In genomic region chr2:200039847-200040246, GRCh38 we compare ENCODE assay signal across 19 cellular contexts.
DNase-seq lines count a peak whose midpoint lies in the region; ATAC-seq, FAIRE-seq and TF ChIP-seq lines count a peak whose summit lies in the region.
"Had no signal": no experiment of that assay in that cellular context is flagged by ENCODE, and none has a peak within 500 bp of the region (broad histone marks: within the 10 kb centered on the region; RNA-seq: fewer than 3 reads in every experiment).

No MANE protein-coding gene starts in this region.

- H4K20me1 ChIP-seq in H1 (replicated peaks in 1 of 2; ENCODE audit: control insufficient read depth in 1 of 2, insufficient read depth in 2 of 2, low read length in 2 of 2), result no peaks in the 10 kb centered on the region

- WGBS in H1 (ENCODE audit: extremely low coverage in 1 of 2, insufficient coverage in 1 of 2, insufficient read length in 1 of 2, insufficient replicate concordance in 2 of 2, low coverage in 1 of 2, low lambda C conversion rate in 2 of 2, missing lambda C conversion rate in 1 of 2), 2 experiments, result 84% methylated on average over 6 of the region's 6 CpGs; no CpG with 5 or more reads in 1 of the 2 experiments
- WGBS in transverse colon (ENCODE audit: low coverage in 1 of 2), 2 donors, result 45 to 65% methylated on average over 5 to 6 of the region's 6 CpGs

- H3K27ac ChIP-seq in H1 (ENCODE audit: low read depth, low read length) (no peak overlapping the region), transverse colon (no peak overlapping the region)
- H3K27ac ChIP-seq: SJSA1, upper lobe of right lung had no signal

- H2AK5ac ChIP-seq in H1 (ENCODE audit: low read depth, low read length), result no peak overlapping the region

- TF ChIP-seq POLR2A in H1 (IDR thresholded peaks at IDR 0.05; ENCODE audit: control extremely low read depth in 1 of 2, low read depth in 2 of 2, low read length in 2 of 2), result no peak
- no peak for TF ChIP-seq POLR2A in transverse colon (IDR thresholded peaks at IDR 0.05)

- H3K27me3 ChIP-seq in H1 (replicated peaks in 1 of 4; ENCODE audit: control insufficient read depth in 3 of 4, extremely low read depth in 1 of 4, insufficient read depth in 3 of 4, low read length in 3 of 4) (no peaks in the 10 kb centered on the region), transverse colon (no peaks in the 10 kb centered on the region)
- H3K27me3 ChIP-seq: upper lobe of right lung had no signal

- H4K8ac ChIP-seq in H1 (ENCODE audit: extremely low read depth, insufficient read depth, low read length), result no peak overlapping the region

- peaks cover 31% of the 10 kb centered on the region for H3K4me1 Mint-ChIP-seq in nephron
- H3K4me1 Mint-ChIP-seq: CD4-positive, alpha-beta memory T cell; naive thymus-derived CD8-positive, alpha-beta T cell had no signal

- no peaks in the 10 kb centered on the region for H3K23me2 ChIP-seq in H1 (ENCODE audit: low read depth, low read length)

- in situ Hi-C loops in transverse colon (cut with MboI; ENCODE audit: low pct_ligation_motif_present in 1 of 4, low pct_unique_long_range_greater_than_20kb in 1 of 4, low sequenced_read_pairs in 3 of 4), result no loop called here

- CTCF ChIA-PET in H1 (lab: Charles Lee; ENCODE audit: partially characterized antibody), result interaction anchor here (2.2 kb wide), 1 partner anchor 15 kb away, joined by 8 read pairs; no protein-coding TSS in a partner anchor

- no peak for TF ChIP-seq EP300 in H1 (IDR thresholded peaks at IDR 0.05; ENCODE audit: borderline replicate concordance in 1 of 2, low read depth in 2 of 2, low read length in 2 of 2)
- TF ChIP-seq EP300 in transverse colon (IDR thresholded peaks at IDR 0.05; ENCODE audit: low read depth), result no peak

- TF ChIP-seq CTCF in H1 (IDR thresholded peaks at IDR 0.05; ENCODE audit: control extremely low read depth in 1 of 3, insufficient read depth in 1 of 3, low read depth in 1 of 3, low read length in 3 of 3), result no peak
- no peak for TF ChIP-seq CTCF in nephron (IDR thresholded peaks at IDR 0.05; ENCODE audit: unreplicated experiment in 3 of 3)
- TF ChIP-seq CTCF in transverse colon (IDR thresholded peaks at IDR 0.05), result no peak

- POLR2A ChIA-PET in H1 (lab: Charles Lee; ENCODE audit: partially characterized antibody), result no interaction called here

- H3K36me3 Mint-ChIP-seq in nephron (ENCODE audit: low read depth), result peaks cover 3% of the 10 kb centered on the region

- H3K36me3 ChIP-seq in H1 (ENCODE audit: control insufficient read depth in 2 of 4, insufficient read depth in 4 of 4, low read length in 3 of 4), result peaks cover 0 to under 1% (median 0%) of the 10 kb centered on the region in 4 experiments; a peak in 1 of 8 replicates
- H3K36me3 ChIP-seq in transverse colon, result no peaks in the 10 kb centered on the region
- H3K36me3 ChIP-seq: SJSA1, upper lobe of right lung had no signal

- H3K18ac ChIP-seq in H1 (ENCODE audit: extremely low read depth, low read length), result no peak overlapping the region

- no peak overlapping the region for H3K4me3 Mint-ChIP-seq in nephron
- H3K4me3 Mint-ChIP-seq: CD4-positive, alpha-beta memory T cell; naive thymus-derived CD8-positive, alpha-beta T cell had no signal

- no peak overlapping the region for H3K9ac ChIP-seq in H1 (replicated peaks in 1 of 4; ENCODE audit: extremely low read depth in 1 of 4, low read depth in 3 of 4, low read length in 3 of 4)

- peaks cover 19% of the 10 kb centered on the region for H3K9me3 Mint-ChIP-seq in nephron

- no peak overlapping the region for H3K23ac ChIP-seq in H1 (ENCODE audit: insufficient read length)

- no peak overlapping the region for H4K91ac ChIP-seq in H1 (replicated peaks; ENCODE audit: insufficient read length, low read length)

- no peak overlapping the region for H2BK120ac ChIP-seq in H1 (replicated peaks; ENCODE audit: low read depth, low read length)

- H3K27ac Mint-ChIP-seq in nephron, result peak overlapping the region; percentile 51 to 60 (median 60)
- H3K27ac Mint-ChIP-seq: CD4-positive, alpha-beta memory T cell; naive thymus-derived CD8-positive, alpha-beta T cell had no signal

- 0 out of 2 replicates have a peak overlapping the region, but pooled peaks have one; percentile 34 for H2BK20ac ChIP-seq in H1 (ENCODE audit: low read length)

- no peak overlapping the region for H2BK12ac ChIP-seq in H1 (ENCODE audit: low read depth, low read length)

- H2BK15ac ChIP-seq in H1 (ENCODE audit: low read length), result peak overlapping the region; percentile 36; the same call in 1 of the 2 replicates

- H3K79me2 ChIP-seq in H1 (ENCODE audit: control insufficient read depth in 1 of 2, insufficient read depth in 2 of 2, low read length in 2 of 2), result no peaks in the 10 kb centered on the region

- ATAC-seq in HG03108 (IDR thresholded peaks at IDR 0.05; ENCODE audit: unreplicated experiment), result no peak
- ATAC-seq: naive thymus-derived CD8-positive, alpha-beta T cell; upper lobe of right lung had no signal

- no peak overlapping the region for H2BK5ac ChIP-seq in H1 (ENCODE audit: low read depth, low read length)

- no peak overlapping the region for H3K4ac ChIP-seq in H1 (replicated peaks; ENCODE audit: insufficient read length, low read depth, low read length)

- H3K4me3 ChIP-seq in H1 (ENCODE audit: extremely low read depth in 1 of 4, insufficient read depth in 2 of 4, low read depth in 3 of 4, low read length in 4 of 4), result no peak overlapping the region
- no peak overlapping the region for H3K4me3 ChIP-seq in transverse colon
- H3K4me3 ChIP-seq: SJSA1, upper lobe of right lung had no signal

- H2AFZ ChIP-seq in H1 (ENCODE audit: low read length), result no peak overlapping the region; the same call in 1 of the 2 replicates

- H4K5ac ChIP-seq in H1 (ENCODE audit: insufficient read length, low read depth, low read length), result no peak overlapping the region

- DNase-seq in COLO668 (lab: John Stamatoyannopoulos, UW; ENCODE audit: unreplicated experiment), result peak; percentile 20
- DNase-seq in LHCN-M2 (ENCODE audit: low read depth), result peak; percentile 96
- no peak for DNase-seq in H1 (ENCODE audit: low read depth in 1 of 2, low spot score in 2 of 2)
- DNase-seq in transverse colon, result no peak
- DNase-seq in 8988T, result no peak
- DNase-seq in NCI-H1436 (lab: John Stamatoyannopoulos, UW), result no peak
- DNase-seq: activated effector memory CD4-positive, alpha-beta T cell treated with anti-CD3 and anti-CD28 coated beads, Interleukin-2, amount 50 U/mL, for 16 hours; CD4-positive, alpha-beta memory T cell; effector memory CD4-positive, alpha-beta T cell; glutamatergic neuron; MM.1S; naive thymus-derived CD8-positive, alpha-beta T cell; stimulated activated CD4-positive, alpha-beta T cell treated with anti-CD3 and anti-CD28 coated beads, Interleukin-4, amount 100 ng/mL, for 24 hours; upper lobe of right lung had no signal

- peaks cover 1 to 7% (median 4%) of the 10 kb centered on the region in 4 experiments; a peak in 5 of 7 replicates for H3K4me1 ChIP-seq in H1 (replicated peaks in 1 of 4; ENCODE audit: control insufficient read depth in 3 of 4, insufficient read depth in 4 of 4, low read length in 3 of 4)
- H3K4me1 ChIP-seq in transverse colon, result no peaks in the 10 kb centered on the region
- H3K4me1 ChIP-seq: SJSA1, upper lobe of right lung had no signal

- no peak overlapping the region for H3K56ac ChIP-seq in H1 (replicated peaks; ENCODE audit: insufficient read length, low read depth, low read length)

- no peak for TF ChIP-seq RAD21 in H1 (IDR thresholded peaks at IDR 0.05 in 1 of 2, conservative IDR thresholded peaks at IDR 0.05 in 1 of 2; ENCODE audit: low read depth in 2 of 2, low read length in 2 of 2)

- no peak overlapping the region for H3K4me2 ChIP-seq in H1 (ENCODE audit: insufficient read depth in 1 of 2, low read depth in 2 of 2, low read length in 2 of 2)

- H3K9me3 ChIP-seq in H1 (ENCODE audit: insufficient read depth in 2 of 2, low read depth in 1 of 2, low read length in 1 of 2) (peaks cover 0 to 4% of the 10 kb centered on the region in 2 experiments; a peak in 2 of 4 replicates), transverse colon (no peaks in the 10 kb centered on the region)
- H3K9me3 ChIP-seq: SJSA1, upper lobe of right lung had no signal

- no peak overlapping the region for H3K14ac ChIP-seq in H1 (ENCODE audit: insufficient read length)

- intact Hi-C loops in transverse colon (cut with DNase I; ENCODE audit: low total_unique reads), result no loop called here

- H3K79me1 ChIP-seq in H1 (ENCODE audit: low read depth, low read length), result no peaks in the 10 kb centered on the region

- H3K27me3 Mint-ChIP-seq in nephron (ENCODE audit: low read depth), result no peaks in the 10 kb centered on the region

- FAIRE-seq in H1 (lab: Jason Lieb, UNC), result no peak
- FAIRE-seq: bronchial epithelial cell, TTC549 had no signal

TF ChIP-seq in H1, 55 proteins besides CTCF, POLR2A, EP300 and RAD21:
- no peak for TF ChIP-seq HDAC2 (IDR thresholded peaks at IDR 0.05; ENCODE audit: borderline replicate concordance in 1 of 2, low read depth in 2 of 2, low read length in 2 of 2)
- no peak for TF ChIP-seq YY1 (IDR thresholded peaks at IDR 0.05; ENCODE audit: low read depth, low read length)
- TF ChIP-seq GTF2F1 (IDR thresholded peaks at IDR 0.05; ENCODE audit: borderline replicate concordance, low read depth, low read length), result no peak

Comparison
In these comparisons a context has a peak if more than half of its experiments do, and no peak if none do; other contexts are left out.
1. DNase-seq: peak in COLO668 (single experiment) and LHCN-M2 (single experiment); none in H1 (0 of 2), transverse colon (single experiment), 8988T (single experiment) and NCI-H1436 (single experiment).